In the genomic region with DNA sequence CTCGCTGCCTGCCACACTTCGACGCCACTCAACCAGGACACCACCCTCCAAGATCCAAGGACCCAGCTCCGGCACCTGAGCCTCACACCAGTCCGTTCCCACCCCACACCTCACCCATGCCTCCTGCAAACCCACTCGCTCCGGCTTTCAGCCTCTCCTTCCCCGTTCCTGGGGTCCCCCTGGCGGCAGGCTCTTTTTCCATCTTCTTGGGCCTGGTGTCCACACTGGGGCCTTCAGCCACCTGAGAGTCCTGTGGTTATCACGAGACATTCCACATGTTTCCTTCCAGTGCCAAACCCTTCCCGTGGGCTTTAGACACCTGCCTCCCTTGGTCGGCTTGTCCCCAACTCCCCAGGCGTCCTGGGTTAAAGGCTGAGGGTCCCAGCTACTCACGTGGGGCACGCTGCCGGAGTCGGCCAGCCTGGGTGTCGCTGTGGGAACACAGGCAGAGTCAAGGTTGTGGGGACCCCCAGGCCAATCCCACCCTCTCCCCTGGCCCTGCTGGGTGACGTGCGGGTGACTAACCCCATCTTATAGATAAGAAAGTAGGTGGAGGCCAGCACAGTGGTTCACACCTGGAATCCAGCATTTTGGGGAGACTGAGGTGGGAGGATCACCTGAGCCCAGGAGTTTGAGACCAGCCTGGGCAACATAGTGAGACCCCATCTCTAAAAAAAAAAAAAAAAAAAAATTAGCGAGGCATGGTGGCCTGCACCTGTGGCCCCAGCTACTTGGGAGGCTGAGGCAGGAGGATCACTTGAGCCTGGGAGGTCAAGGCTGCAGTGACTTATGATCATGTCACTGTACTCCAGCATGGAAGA, we compare ENCODE assay signal across 13 cellular contexts. TPM values are rescaled to one million over a fixed set of nuclear protein-coding genes. Genes with fewer than 3 reads are reported as not detected.
DNase-seq lines count a peak whose midpoint lies in the region; ATAC-seq and TF ChIP-seq lines count a peak whose summit lies in the region.
"Had no signal": no experiment of that assay in that cellular context is flagged by ENCODE, and none has a peak within 500 bp of the region (broad histone marks: within the 10 kb centered on the region; RNA-seq: fewer than 3 reads in every experiment).

No MANE protein-coding gene starts in this region.

- H3K79me2 ChIP-seq in trophoblast cell (ENCODE audit: control insufficient read depth, insufficient read depth, low read length, poor library complexity): no peaks in the 10 kb centered on the region

- WGBS in trophoblast cell (ENCODE audit: extremely low coverage, insufficient coverage, insufficient read length): no CpG with 5 or more reads among the region's 21 CpGs

- H3K4ac ChIP-seq in trophoblast cell (ENCODE audit: low read depth, low read length): no peak overlapping the region

- H4K91ac ChIP-seq in trophoblast cell (ENCODE audit: low read depth, low read length): no peak overlapping the region

- no peak overlapping the region for H2BK12ac ChIP-seq in trophoblast cell (ENCODE audit: low read length)

- no peak overlapping the region for H3K14ac ChIP-seq in trophoblast cell (ENCODE audit: low read length)

- no peak for DNase-seq in activated CD4-positive, alpha-beta T cell treated with anti-CD3 and anti-CD28 coated beads, Interleukin-2, amount 10 ng/mL, durations not matched to agents 24 days and 14 days
- no peak for DNase-seq in activated CD4-positive, alpha-beta T cell treated with anti-CD3 and anti-CD28 coated beads for 36 hours
- DNase-seq in RWPE2 (ENCODE audit: low spot score): peak; percentile 58
- no peak for DNase-seq in foreskin keratinocyte
- DNase-seq in trophoblast cell: peak in 1 of 2 donors; percentile 44
- no peak for DNase-seq in DMS114 treated with DMSO at 0.1 percent for 48 hours (lab: John Stamatoyannopoulos, UW; ENCODE audit: unreplicated experiment)
- DNase-seq in HUDEP-2 (lab: John Stamatoyannopoulos, UW; ENCODE audit: unreplicated experiment in 76 of 76): no peak
- DNase-seq in stimulated activated naive CD4-positive, alpha-beta T cell treated with Interleukin-2 at 50 U/mL for 16 hours (lab: John Stamatoyannopoulos, UW): no peak
- DNase-seq: activated effector memory CD4-positive, alpha-beta T cell treated with Interleukin-2 at 50 U/mL for 16 hours; esophagus squamous epithelium; stimulated activated CD4-positive, alpha-beta T cell treated with anti-CD3 and anti-CD28 coated beads, Interleukin-4, amount 100 ng/mL, for 1 hour; uterus had no signal

- H2BK5ac ChIP-seq in trophoblast cell (ENCODE audit: low read depth, low read length, poor library complexity): no peak overlapping the region

- intact Hi-C loops in activated CD4-positive, alpha-beta T cell treated with anti-CD3 and anti-CD28 coated beads, Interleukin-2, amount 10 ng/mL, durations not matched to agents 24 days and 14 days (cut with micrococcal nuclease): no loop called here
- intact Hi-C loops in activated CD4-positive, alpha-beta T cell treated with anti-CD3 and anti-CD28 coated beads for 36 hours (cut with DNase I, micrococcal nuclease): no loop called here

- H3K27me3 ChIP-seq in RWPE2 (ENCODE audit: insufficient read depth, poor library complexity, severe bottlenecking): peaks cover 43% of the 10 kb centered on the region
- H3K27me3 ChIP-seq in foreskin keratinocyte: peaks cover 59% of the 10 kb centered on the region
- peaks cover 4% of the 10 kb centered on the region for H3K27me3 ChIP-seq in trophoblast cell (ENCODE audit: insufficient read depth, low read length)

- no peaks in the 10 kb centered on the region for H3K36me3 ChIP-seq in RWPE2 (ENCODE audit: low read depth)
- peaks cover 0 to 3% of the 10 kb centered on the region in 2 experiments for H3K36me3 ChIP-seq in trophoblast cell (ENCODE audit: control insufficient read depth in 1 of 2, insufficient read depth in 2 of 2, low read length in 2 of 2)
- H3K36me3 ChIP-seq: uterus had no signal

- H3K36me3 Mint-ChIP-seq in activated CD4-positive, alpha-beta T cell treated with anti-CD3 and anti-CD28 coated beads, Interleukin-2, amount 10 ng/mL, durations not matched to agents 24 days and 14 days (ENCODE audit: low read depth): no peaks in the 10 kb centered on the region
- no peaks in the 10 kb centered on the region for H3K36me3 Mint-ChIP-seq in activated CD4-positive, alpha-beta T cell treated with anti-CD3 and anti-CD28 coated beads for 36 hours (ENCODE audit: low read depth)

- H2AK5ac ChIP-seq in trophoblast cell (ENCODE audit: low read length): no peak overlapping the region

- H3K4me3 ChIP-seq in RWPE2 (ENCODE audit: severe bottlenecking): no peak overlapping the region
- no peak overlapping the region for H3K4me3 ChIP-seq in trophoblast cell (ENCODE audit: low read depth, low read length)
- H3K4me3 ChIP-seq: uterus had no signal

- no peak overlapping the region for H2BK120ac ChIP-seq in trophoblast cell (ENCODE audit: insufficient read depth, low read length, poor library complexity)

- CTCF ChIA-PET in activated CD4-positive, alpha-beta T cell treated with anti-CD3 and anti-CD28 coated beads for 36 hours (lab: Charles Lee): interaction anchor here (0.7 to 1.7 kb wide), 5 partner anchors 14 to 98 kb away, joined by 3 to 6 read pairs (median 4); partner anchors contain the start of gene PLEKHJ1

- H2AFZ ChIP-seq in trophoblast cell (ENCODE audit: insufficient read depth, low read length, poor library complexity): no peak overlapping the region

- H3K27ac Mint-ChIP-seq in activated CD4-positive, alpha-beta T cell treated with anti-CD3 and anti-CD28 coated beads, Interleukin-2, amount 10 ng/mL, durations not matched to agents 24 days and 14 days: no peak overlapping the region
- H3K27ac Mint-ChIP-seq in activated CD4-positive, alpha-beta T cell treated with anti-CD3 and anti-CD28 coated beads for 36 hours: no peak overlapping the region

- H3K27ac ChIP-seq in RWPE2 (ENCODE audit: poor library complexity, severe bottlenecking) (no peak overlapping the region), foreskin keratinocyte (no peak overlapping the region), trophoblast cell (ENCODE audit: low read depth, low read length) (no peak overlapping the region)
- H3K27ac ChIP-seq: esophagus squamous epithelium, uterus had no signal

- H3K9me3 ChIP-seq in RWPE2 (ENCODE audit: severe bottlenecking): no peaks in the 10 kb centered on the region
- H3K9me3 ChIP-seq in trophoblast cell (ENCODE audit: insufficient read depth, low read depth, low read length): peaks cover 5% of the 10 kb centered on the region
- H3K9me3 ChIP-seq: esophagus squamous epithelium, uterus had no signal

- no peaks in the 10 kb centered on the region for H3K79me1 ChIP-seq in trophoblast cell (ENCODE audit: low read length)

- H3K4me2 ChIP-seq in trophoblast cell (ENCODE audit: low read length): peak overlapping the region; percentile 40

- H3K23ac ChIP-seq in trophoblast cell (ENCODE audit: low read length): no peak overlapping the region

- no peak overlapping the region for H4K12ac ChIP-seq in trophoblast cell (ENCODE audit: low read depth, low read length)

- no peak overlapping the region for H4K8ac ChIP-seq in trophoblast cell (ENCODE audit: low read depth, low read length)

- peaks cover 15% of the 10 kb centered on the region for H3K27me3 Mint-ChIP-seq in activated CD4-positive, alpha-beta T cell treated with anti-CD3 and anti-CD28 coated beads, Interleukin-2, amount 10 ng/mL, durations not matched to agents 24 days and 14 days
- H3K27me3 Mint-ChIP-seq in activated CD4-positive, alpha-beta T cell treated with anti-CD3 and anti-CD28 coated beads for 36 hours: peaks cover 4% of the 10 kb centered on the region

- ATAC-seq in activated CD4-positive, alpha-beta T cell treated with anti-CD3 and anti-CD28 coated beads for 36 hours: no peak
- no peak for ATAC-seq in RWPE2 (ENCODE audit: low read depth)
- ATAC-seq in foreskin keratinocyte: no peak

- TF ChIP-seq CTCF in RWPE2 (IDR thresholded peaks at IDR 0.05; ENCODE audit: poor library complexity, severe bottlenecking): no peak
- TF ChIP-seq CTCF in foreskin keratinocyte (conservative IDR thresholded peaks at IDR 0.05): peak; percentile 19

- POLR2A ChIA-PET in activated CD4-positive, alpha-beta T cell treated with anti-CD3 and anti-CD28 coated beads for 36 hours (lab: Charles Lee): no interaction called here

- H3K9me3 Mint-ChIP-seq in activated CD4-positive, alpha-beta T cell treated with anti-CD3 and anti-CD28 coated beads, Interleukin-2, amount 10 ng/mL, durations not matched to agents 24 days and 14 days: no peaks in the 10 kb centered on the region
- H3K9me3 Mint-ChIP-seq in activated CD4-positive, alpha-beta T cell treated with anti-CD3 and anti-CD28 coated beads for 36 hours (ENCODE audit: low read depth): no peaks in the 10 kb centered on the region

- no peaks in the 10 kb centered on the region for H3K4me1 ChIP-seq in RWPE2 (ENCODE audit: insufficient read depth, poor library complexity, severe bottlenecking)
- H3K4me1 ChIP-seq in foreskin keratinocyte: no peaks in the 10 kb centered on the region
- peaks cover 6 to 9% of the 10 kb centered on the region in 2 experiments for H3K4me1 ChIP-seq in trophoblast cell (ENCODE audit: control insufficient read depth in 1 of 2, insufficient read depth in 2 of 2, low read length in 2 of 2)

- no peak overlapping the region for H3K9ac ChIP-seq in trophoblast cell (ENCODE audit: low read length)

- no peak overlapping the region for H3K18ac ChIP-seq in trophoblast cell (ENCODE audit: low read length)

- H3K4me1 Mint-ChIP-seq in activated CD4-positive, alpha-beta T cell treated with anti-CD3 and anti-CD28 coated beads, Interleukin-2, amount 10 ng/mL, durations not matched to agents 24 days and 14 days: peaks cover 20% of the 10 kb centered on the region
- peaks cover 30% of the 10 kb centered on the region for H3K4me1 Mint-ChIP-seq in activated CD4-positive, alpha-beta T cell treated with anti-CD3 and anti-CD28 coated beads for 36 hours

- H3K4me3 Mint-ChIP-seq in activated CD4-positive, alpha-beta T cell treated with anti-CD3 and anti-CD28 coated beads, Interleukin-2, amount 10 ng/mL, durations not matched to agents 24 days and 14 days: peak overlapping the region; percentile 34
- H3K4me3 Mint-ChIP-seq in activated CD4-positive, alpha-beta T cell treated with anti-CD3 and anti-CD28 coated beads for 36 hours: no peak overlapping the region

RNA-seq across cellular contexts. Expression of gene JSRP1, which starts 2.0 kb away (rescaled TPM):
- 0.40 and 0.91 TPM in 2 replicates for total RNA-seq in activated CD4-positive, alpha-beta T cell treated with anti-CD3 and anti-CD28 coated beads, Interleukin-2, amount 10 ng/mL, durations not matched to agents 24 days and 14 days
- total RNA-seq in activated CD4-positive, alpha-beta T cell treated with anti-CD3 and anti-CD28 coated beads for 36 hours: under 1 TPM; 0.39 to 0.75 TPM
- total RNA-seq in foreskin keratinocyte: 0.17 TPM in 1 of 2 replicates, not detected in the other
- polyA plus RNA-seq in foreskin keratinocyte: 0.17 and 0.22 TPM in 2 replicates
- polyA plus RNA-seq in trophoblast cell (2013): 0.10 and 0.12 TPM in 2 replicates
- total RNA-seq: T-helper 1 cell treated with Interleukin-12 subunit alpha and Interleukin-12 subunit beta and Interleukin-4 antibody, amounts not matched to agents 30 ng/mL and 1 ng/mL, for 36 hours; uterus had no signal

RNA-seq across cellular contexts. Expression of gene AMH, which starts 5.1 kb away (rescaled TPM):
- total RNA-seq in activated CD4-positive, alpha-beta T cell treated with anti-CD3 and anti-CD28 coated beads, Interleukin-2, amount 10 ng/mL, durations not matched to agents 24 days and 14 days: 4.0 and 5.1 TPM in 2 replicates
- total RNA-seq in activated CD4-positive, alpha-beta T cell treated with anti-CD3 and anti-CD28 coated beads for 36 hours: 1 to 10 TPM; 1.9 to 2.7 TPM
- total RNA-seq in foreskin keratinocyte: 0.39 and 0.78 TPM in 2 replicates
- 0.17 and 0.64 TPM in 2 replicates for polyA plus RNA-seq in foreskin keratinocyte
- 2.4 and 2.8 TPM in 2 replicates for polyA plus RNA-seq in trophoblast cell (2013)

RNA-seq across cellular contexts. Expression of gene SF3A2, which starts 17.6 kb away (rescaled TPM):
- total RNA-seq in activated CD4-positive, alpha-beta T cell treated with anti-CD3 and anti-CD28 coated beads, Interleukin-2, amount 10 ng/mL, durations not matched to agents 24 days and 14 days: 159 and 171 TPM in 2 replicates
- 100 to 1,000 TPM; 146 to 192 TPM for total RNA-seq in activated CD4-positive, alpha-beta T cell treated with anti-CD3 and anti-CD28 coated beads for 36 hours
- total RNA-seq in foreskin keratinocyte: 33.8 and 34.2 TPM in 2 replicates
- 69.8 and 76.2 TPM in 2 replicates for polyA plus RNA-seq in foreskin keratinocyte
- 90.1 and 94.1 TPM in 2 replicates for polyA plus RNA-seq in trophoblast cell (2013)

RNA-seq across cellular contexts. Expression of gene PLEKHJ1, which starts 18.1 kb away (rescaled TPM):
- 70.5 and 71.6 TPM in 2 replicates for total RNA-seq in activated CD4-positive, alpha-beta T cell treated with anti-CD3 and anti-CD28 coated beads, Interleukin-2, amount 10 ng/mL, durations not matched to agents 24 days and 14 days
- total RNA-seq in activated CD4-positive, alpha-beta T cell treated with anti-CD3 and anti-CD28 coated beads for 36 hours: 10 to 100 TPM; 38.4 to 61.8 TPM
- total RNA-seq in foreskin keratinocyte: 55.8 and 58.3 TPM in 2 replicates
- 81.0 and 84.9 TPM in 2 replicates for polyA plus RNA-seq in foreskin keratinocyte
- polyA plus RNA-seq in trophoblast cell (2013): 71.1 and 72.2 TPM in 2 replicates

RNA-seq across cellular contexts. Expression of gene PEAK3, which starts 27.7 kb away (rescaled TPM):
- 0.09 TPM in 1 of 2 replicates, not detected in the other for total RNA-seq in activated CD4-positive, alpha-beta T cell treated with anti-CD3 and anti-CD28 coated beads, Interleukin-2, amount 10 ng/mL, durations not matched to agents 24 days and 14 days
- not detected for total RNA-seq in activated CD4-positive, alpha-beta T cell treated with anti-CD3 and anti-CD28 coated beads for 36 hours
- total RNA-seq in foreskin keratinocyte: not detected in 2 replicates
- not detected in 2 replicates for polyA plus RNA-seq in foreskin keratinocyte
- polyA plus RNA-seq in trophoblast cell (2013): 0.03 TPM in 2 replicates
